In genomic region chr19:51777570-51778460, GRCh38 we compare ENCODE assay signal across 1 cellular context.
TF ChIP-seq lines count a peak whose summit lies in the region.

No MANE protein-coding gene starts in this region.

TF ChIP-seq in WTC11, 78 proteins besides CTCF, POLR2A, EP300 and RAD21 (continued from another document):
- TF ChIP-seq ARID4B (CRISPR knock-in tag; IDR thresholded peaks at IDR 0.05; ENCODE audit: borderline replicate concordance) (no peak), ATF3 (CRISPR knock-in tag; conservative IDR thresholded peaks at IDR 0.05) (no peak), GTF2I (CRISPR knock-in tag; conservative IDR thresholded peaks at IDR 0.05) (no peak), MYBL2 (CRISPR knock-in tag; IDR thresholded peaks at IDR 0.05) (no peak), STAT6 (CRISPR knock-in tag; conservative IDR thresholded peaks at IDR 0.05; ENCODE audit: low read depth) (no peak), USF1 (CRISPR knock-in tag; IDR thresholded peaks at IDR 0.05) (no peak), ATF6 (CRISPR knock-in tag; IDR thresholded peaks at IDR 0.05) (no peak), RELA (CRISPR knock-in tag; IDR thresholded peaks at IDR 0.05; ENCODE audit: borderline replicate concordance) (no peak), ZNF423 (CRISPR knock-in tag; IDR thresholded peaks at IDR 0.05) (no peak), JAZF1 (CRISPR knock-in tag; IDR thresholded peaks at IDR 0.05) (no peak), E2F1 (CRISPR knock-in tag; IDR thresholded peaks at IDR 0.05) (no peak), ZNF416 (CRISPR knock-in tag; IDR thresholded peaks at IDR 0.05) (no peak), AR (CRISPR knock-in tag; IDR thresholded peaks at IDR 0.05) (no peak), OVOL2 (CRISPR knock-in tag; IDR thresholded peaks at IDR 0.05; ENCODE audit: borderline replicate concordance) (no peak), TP53 (CRISPR knock-in tag; IDR thresholded peaks at IDR 0.05) (no peak)
